In genomic region chr13:60402022-60402421, GRCh38 we compare ENCODE assay signal across 24 cellular contexts. TPM values are rescaled to one million over a fixed set of nuclear protein-coding genes. Genes with fewer than 3 reads are reported as not detected.
DNase-seq lines count a peak whose midpoint lies in the region; ATAC-seq, FAIRE-seq and TF ChIP-seq lines count a peak whose summit lies in the region.
"Had no signal": no experiment of that assay in that cellular context is flagged by ENCODE, and none has a peak within 500 bp of the region (broad histone marks: within the 10 kb centered on the region; RNA-seq: fewer than 3 reads in every experiment).

No MANE protein-coding gene starts in this region.

- ATAC-seq in GM23338 (no peak), mucosa of descending colon (peak; percentile 30), GM18520 (IDR thresholded peaks at IDR 0.05; ENCODE audit: unreplicated experiment) (no peak)
- ATAC-seq: activated CD4-positive, alpha-beta T cell treated with anti-CD3 and anti-CD28 coated beads for 36 hours; body of pancreas had no signal

- peaks cover 7% of the 10 kb centered on the region; the same call in 2 of the 3 replicates for H3K9me3 Mint-ChIP-seq in GM23338
- no peaks in the 10 kb centered on the region for H3K9me3 Mint-ChIP-seq in activated CD4-positive, alpha-beta T cell treated with anti-CD3 and anti-CD28 coated beads, Interleukin-2, amount 10 ng/mL, durations not matched to agents 24 days and 14 days
- H3K9me3 Mint-ChIP-seq: activated T-cell treated with anti-CD3 and anti-CD28 coated beads, Interleukin-2, amount 50 U/mL, for 24 hours had no signal

- H3K27me3 ChIP-seq in GM23338 (ENCODE audit: insufficient read depth) (no peaks in the 10 kb centered on the region), bronchial epithelial cell (ENCODE audit: control insufficient read depth, insufficient read depth, low read length) (no peaks in the 10 kb centered on the region), vagina (no peaks in the 10 kb centered on the region)
- H3K27me3 ChIP-seq: body of pancreas, neural progenitor cell, SJCRH30, tibial nerve had no signal

- intact Hi-C loops in mucosa of descending colon (cut with DNase I, micrococcal nuclease) (no loop called here), vagina (cut with DNase I) (no loop called here)
- intact Hi-C loops in activated CD4-positive, alpha-beta T cell treated with anti-CD3 and anti-CD28 coated beads, Interleukin-2, amount 10 ng/mL, durations not matched to agents 24 days and 14 days (cut with micrococcal nuclease) = no loop called here

- no peak for FAIRE-seq in bronchial epithelial cell (lab: Jason Lieb, UNC)
- FAIRE-seq: HTR-8/SVneo had no signal

- no peak overlapping the region for H3K27ac Mint-ChIP-seq in GM23338
- no peak overlapping the region for H3K27ac Mint-ChIP-seq in activated CD4-positive, alpha-beta T cell treated with anti-CD3 and anti-CD28 coated beads, Interleukin-2, amount 10 ng/mL, durations not matched to agents 24 days and 14 days
- H3K27ac Mint-ChIP-seq: activated CD4-positive, alpha-beta T cell treated with anti-CD3 and anti-CD28 coated beads for 36 hours; activated T-cell treated with anti-CD3 and anti-CD28 coated beads, Interleukin-2, amount 50 U/mL, for 24 hours; neural progenitor cell; progenitor cell of endocrine pancreas had no signal

- peaks cover 73% of the 10 kb centered on the region for H3K79me2 ChIP-seq in GM23338 (replicated peaks; ENCODE audit: insufficient read depth)

- no peaks in the 10 kb centered on the region for H3K36me3 ChIP-seq in GM23338 (ENCODE audit: insufficient read depth)
- no peaks in the 10 kb centered on the region for H3K36me3 ChIP-seq in bronchial epithelial cell (ENCODE audit: control insufficient read depth, insufficient read depth, low read length)
- no peaks in the 10 kb centered on the region for H3K36me3 ChIP-seq in mucosa of descending colon (ENCODE audit: low read depth)
- no peaks in the 10 kb centered on the region for H3K36me3 ChIP-seq in vagina
- H3K36me3 ChIP-seq: neural progenitor cell, SJCRH30, tibial nerve had no signal

- peaks cover 6% of the 10 kb centered on the region; the same call in 2 of the 3 replicates for H3K36me3 Mint-ChIP-seq in GM23338 (ENCODE audit: low read depth)
- peaks cover 6% of the 10 kb centered on the region for H3K36me3 Mint-ChIP-seq in activated CD4-positive, alpha-beta T cell treated with anti-CD3 and anti-CD28 coated beads, Interleukin-2, amount 10 ng/mL, durations not matched to agents 24 days and 14 days (ENCODE audit: low read depth)

- H3K27me3 Mint-ChIP-seq in GM23338 (ENCODE audit: insufficient read depth, low read depth, poor library complexity) = peaks cover 7% of the 10 kb centered on the region
- H3K27me3 Mint-ChIP-seq in activated CD4-positive, alpha-beta T cell treated with anti-CD3 and anti-CD28 coated beads, Interleukin-2, amount 10 ng/mL, durations not matched to agents 24 days and 14 days = no peaks in the 10 kb centered on the region
- H3K27me3 Mint-ChIP-seq: activated CD4-positive, alpha-beta T cell treated with anti-CD3 and anti-CD28 coated beads for 36 hours; activated T-cell treated with anti-CD3 and anti-CD28 coated beads, Interleukin-2, amount 50 U/mL, for 24 hours; progenitor cell of endocrine pancreas had no signal

- H2AFZ ChIP-seq in GM23338 = no peak overlapping the region
- H2AFZ ChIP-seq: neural progenitor cell had no signal

- TF ChIP-seq POLR2A in vagina (IDR thresholded peaks at IDR 0.05) = no peak

- H3K9me3 ChIP-seq in mucosa of descending colon (no peaks in the 10 kb centered on the region), vagina (no peaks in the 10 kb centered on the region)
- H3K9me3 ChIP-seq: body of pancreas, SJCRH30, tibial nerve had no signal

- peaks cover 12% of the 10 kb centered on the region; the same call in 1 of the 2 replicates for H3K9me2 ChIP-seq in GM23338 (ENCODE audit: insufficient read depth)

- TF ChIP-seq CTCF in GM23338 (conservative IDR thresholded peaks at IDR 0.05; ENCODE audit: low read depth in 2 of 2) (no peak), bronchial epithelial cell (IDR thresholded peaks at IDR 0.05; ENCODE audit: insufficient read depth, low read length, severe bottlenecking) (no peak), mucosa of descending colon (IDR thresholded peaks at IDR 0.05) (no peak), vagina (IDR thresholded peaks at IDR 0.05) (no peak)

- H3K4me1 ChIP-seq in GM23338 (ENCODE audit: insufficient read depth) (peaks cover 26% of the 10 kb centered on the region), mucosa of descending colon (ENCODE audit: low read depth) (peaks cover 23% of the 10 kb centered on the region), vagina (peaks cover 18% of the 10 kb centered on the region)

- H3K4me3 ChIP-seq in GM23338 (no peak overlapping the region), bronchial epithelial cell (ENCODE audit: low read depth, low read length) (no peak overlapping the region), mucosa of descending colon (no peak overlapping the region), vagina (no peak overlapping the region)
- H3K4me3 ChIP-seq: body of pancreas, neural progenitor cell, SJCRH30, tibial nerve had no signal

- H3F3A ChIP-seq in GM23338 (replicated peaks; ENCODE audit: low read depth) = no peaks in the 10 kb centered on the region

- H3K27ac ChIP-seq in GM23338 (ENCODE audit: low read depth) (no peak overlapping the region), vagina (no peak overlapping the region)
- H3K27ac ChIP-seq: body of pancreas, neural progenitor cell, SJCRH30, tibial nerve had no signal

- H4K20me1 ChIP-seq in GM23338 (replicated peaks; ENCODE audit: insufficient read depth) = no peaks in the 10 kb centered on the region

- 0 out of 2 replicates have a peak overlapping the region, but pooled peaks have one; percentile 5 for H3K4me2 ChIP-seq in GM23338
- H3K4me2 ChIP-seq: neural progenitor cell had no signal

- no peak for DNase-seq in GM23338 (ENCODE audit: low spot score)
- DNase-seq in M059J (ENCODE audit: low read depth) = peak; percentile 21
- peak; percentile 63 for DNase-seq in bronchial epithelial cell (ENCODE audit: low read depth)
- no peak for DNase-seq in mucosa of descending colon
- DNase-seq in vagina (ENCODE audit: extremely low spot score in 2 of 2) = no peak
- no peak for DNase-seq in activated CD4-positive, alpha-beta T cell treated with anti-CD3 and anti-CD28 coated beads, Interleukin-2, amount 10 ng/mL, durations not matched to agents 24 days and 14 days
- DNase-seq in mucosa of gallbladder (ENCODE audit: low spot score) = no peak
- DNase-seq: activated CD4-positive, alpha-beta T cell treated with anti-CD3 and anti-CD28 coated beads for 36 hours; activated T-cell treated with anti-CD3 and anti-CD28 coated beads, Interleukin-2, amount 50 U/mL, for 24 hours; body of pancreas; DMS 273 treated with DMSO at 0.1 percent for 48 hours; foreskin fibroblast; hippocampal formation; NCI-H1105; NCI-H2029; NCI-H446; NK-92 treated with Interleukin-12 subunit alpha and Interleukin-12 subunit beta, amount 100 ng/mL, for 24 hours; SJCRH30; T-helper 1 cell had no signal

- H3K4me3 Mint-ChIP-seq in GM23338 = no peak overlapping the region
- H3K4me3 Mint-ChIP-seq in activated CD4-positive, alpha-beta T cell treated with anti-CD3 and anti-CD28 coated beads, Interleukin-2, amount 10 ng/mL, durations not matched to agents 24 days and 14 days = no peak overlapping the region
- H3K4me3 Mint-ChIP-seq: activated CD4-positive, alpha-beta T cell treated with anti-CD3 and anti-CD28 coated beads for 36 hours; activated T-cell treated with anti-CD3 and anti-CD28 coated beads, Interleukin-2, amount 50 U/mL, for 24 hours; neural progenitor cell had no signal

- peaks cover 37% of the 10 kb centered on the region for H3K4me1 Mint-ChIP-seq in GM23338
- H3K4me1 Mint-ChIP-seq in activated CD4-positive, alpha-beta T cell treated with anti-CD3 and anti-CD28 coated beads, Interleukin-2, amount 10 ng/mL, durations not matched to agents 24 days and 14 days = peaks cover 30% of the 10 kb centered on the region

TF ChIP-seq in GM23338, 12 proteins besides CTCF, POLR2A, EP300 and RAD21:
- TF ChIP-seq NANOG (IDR thresholded peaks at IDR 0.05; ENCODE audit: borderline replicate concordance) = no peak
- no peak for TF ChIP-seq STAT1 (IDR thresholded peaks at IDR 0.05; ENCODE audit: unreplicated experiment)
- TF ChIP-seq EZH2 (IDR thresholded peaks at IDR 0.05; ENCODE audit: low read depth, unreplicated experiment) = no peak
- no peak for TF ChIP-seq POLR2AphosphoS5 (IDR thresholded peaks at IDR 0.05; ENCODE audit: low read depth)
- TF ChIP-seq JUNB (IDR thresholded peaks at IDR 0.05; ENCODE audit: unreplicated experiment) = no peak

RNA-seq across cellular contexts. Expression of gene TDRD3, which starts 5.0 kb away (rescaled TPM):
- total RNA-seq in GM23338 (2014; rRNA removed; shearing (Covaris generic)) = 13.1 and 14.8 TPM in 2 replicates
- 10.6 and 13.3 TPM in 2 replicates for polyA plus RNA-seq in GM23338 (2016; fragmentation: Nextera tagmentation; extraction: Ambion mirVana)
- total RNA-seq in M059J (2014; rRNA removed; shearing (Covaris generic)) = 7.2 and 8.4 TPM in 2 replicates
- total RNA-seq in bronchial epithelial cell (12.4 and 12.7 TPM in 2 replicates), mucosa of descending colon (10 to 100 TPM; 27.1 to 40.7 (median 39.8) TPM), vagina (24.6 TPM), mucosa of gallbladder (30.8 TPM)
- 19.4 and 19.7 TPM in 2 replicates for total RNA-seq in activated CD4-positive, alpha-beta T cell treated with anti-CD3 and anti-CD28 coated beads, Interleukin-2, amount 10 ng/mL, durations not matched to agents 24 days and 14 days

Comparison
In these comparisons a context has a peak if more than half of its experiments do, and no peak if none do; other contexts are left out.
1. DNase-seq: peak in M059J (single experiment) and bronchial epithelial cell (single experiment); none in GM23338 (single experiment), mucosa of descending colon (0 of 3), vagina (0 of 2), activated CD4-positive, alpha-beta T cell treated with anti-CD3 and anti-CD28 coated beads, Interleukin-2, amount 10 ng/mL, durations not matched to agents 24 days and 14 days (single experiment) and mucosa of gallbladder (single experiment).